ENCODE assay signal across 1 cellular context in the genomic region with DNA sequence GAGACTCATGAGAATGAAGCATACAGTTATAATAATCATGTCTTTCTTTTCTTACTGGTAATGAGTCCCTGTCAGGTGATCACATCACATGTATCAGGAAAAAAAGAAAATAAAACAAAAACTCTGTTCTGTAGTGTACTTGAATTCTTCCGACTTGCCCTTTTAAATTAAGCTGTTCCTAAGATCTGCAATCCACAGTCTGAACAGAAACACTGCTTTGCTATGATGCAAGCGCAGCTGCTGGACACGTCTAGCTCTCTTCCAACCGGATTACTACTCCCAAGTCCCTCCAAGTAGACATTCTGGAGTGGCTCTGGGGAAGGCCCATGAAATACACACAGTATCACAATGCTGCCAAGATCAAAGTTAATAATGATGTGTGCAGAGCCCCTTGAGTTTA.
TF ChIP-seq lines count a peak whose summit lies in the region.

No MANE protein-coding gene starts in this region.

TF ChIP-seq in HepG2, 621 proteins besides CTCF, POLR2A, EP300 and RAD21 (continued from another document):
- TF ChIP-seq, protein P1, sequence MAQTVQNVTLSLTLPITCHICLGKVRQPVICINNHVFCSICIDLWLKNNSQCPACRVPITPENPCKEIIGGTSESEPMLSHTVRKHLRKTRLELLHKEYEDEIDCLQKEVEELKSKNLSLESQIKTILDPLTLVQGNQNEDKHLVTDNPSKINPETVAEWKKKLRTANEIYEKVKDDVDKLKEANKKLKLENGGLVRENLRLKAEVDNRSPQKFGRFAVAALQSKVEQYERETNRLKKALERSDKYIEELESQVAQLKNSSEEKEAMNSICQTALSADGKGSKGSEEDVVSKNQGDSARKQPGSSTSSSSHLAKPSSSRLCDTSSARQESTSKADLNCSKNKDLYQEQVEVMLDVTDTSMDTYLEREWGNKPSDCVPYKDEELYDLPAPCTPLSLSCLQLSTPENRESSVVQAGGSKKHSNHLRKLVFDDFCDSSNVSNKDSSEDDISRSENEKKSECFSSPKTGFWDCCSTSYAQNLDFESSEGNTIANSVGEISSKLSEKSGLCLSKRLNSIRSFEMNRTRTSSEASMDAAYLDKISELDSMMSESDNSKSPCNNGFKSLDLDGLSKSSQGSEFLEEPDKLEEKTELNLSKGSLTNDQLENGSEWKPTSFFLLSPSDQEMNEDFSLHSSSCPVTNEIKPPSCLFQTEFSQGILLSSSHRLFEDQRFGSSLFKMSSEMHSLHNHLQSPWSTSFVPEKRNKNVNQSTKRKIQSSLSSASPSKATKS (CRISPR knock-in tag; IDR thresholded peaks at IDR 0.05) = no peak
- TF ChIP-seq ZNF781 (CRISPR knock-in tag; IDR thresholded peaks at IDR 0.05; ENCODE audit: borderline replicate concordance, not compliant biosample characterization) (no peak), CEBPB (IDR thresholded peaks at IDR 0.05; ENCODE audit: borderline replicate concordance, low read depth, low read length) (peak; percentile 18; the same call in 1 of the 2 replicates), ZNF749 (CRISPR knock-in tag; IDR thresholded peaks at IDR 0.05; ENCODE audit: borderline replicate concordance) (no peak), ZZZ3 (CRISPR knock-in tag; IDR thresholded peaks at IDR 0.05; ENCODE audit: borderline replicate concordance) (no peak)
- TF ChIP-seq, protein P2, sequence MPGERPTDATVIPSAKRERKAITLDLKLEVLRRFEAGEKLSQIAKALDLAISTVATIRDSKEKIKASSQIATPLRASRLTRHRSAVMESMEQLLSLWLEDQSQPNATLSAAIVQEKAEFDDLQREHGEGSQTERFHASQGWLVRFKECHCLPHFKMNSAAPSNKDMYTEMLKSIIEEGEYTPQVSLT (CRISPR knock-in tag; IDR thresholded peaks at IDR 0.05; ENCODE audit: borderline replicate concordance, low read depth) = no peak
- TF ChIP-seq, protein P3, sequence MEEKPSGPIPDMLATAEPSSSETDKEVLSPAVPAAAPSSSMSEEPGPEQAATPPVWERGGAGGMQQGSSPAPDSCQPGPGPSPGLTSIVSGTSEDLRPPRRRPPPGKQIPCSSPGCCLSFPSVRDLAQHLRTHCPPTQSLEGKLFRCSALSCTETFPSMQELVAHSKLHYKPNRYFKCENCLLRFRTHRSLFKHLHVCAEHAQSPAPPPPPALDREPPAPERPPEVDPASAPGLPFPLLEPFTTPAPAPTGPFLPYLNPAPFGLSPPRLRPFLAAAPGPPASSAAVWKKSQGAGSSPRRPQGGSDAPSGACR (CRISPR knock-in tag; IDR thresholded peaks at IDR 0.05) = no peak
